10 cellular contexts compared by ENCODE assay signal in the genomic region with DNA sequence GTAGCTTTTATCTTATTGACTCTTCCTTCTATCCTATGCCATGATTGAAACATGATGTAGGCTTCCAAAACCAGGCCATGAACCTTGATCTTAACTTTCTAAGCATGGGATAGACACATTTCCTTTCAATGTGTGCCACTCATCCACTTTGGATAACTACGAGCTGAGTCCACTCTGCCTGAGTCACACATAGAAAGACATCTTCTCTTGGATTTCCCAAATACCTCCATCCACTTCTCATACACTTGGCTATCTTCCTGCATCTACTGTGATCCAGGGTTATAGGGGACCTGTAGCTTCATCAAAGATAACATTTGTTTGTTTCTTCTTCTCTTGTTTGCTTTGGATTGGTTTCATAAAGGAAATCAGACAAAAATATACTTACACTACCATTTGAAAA. TPM values are rescaled to one million over a fixed set of nuclear protein-coding genes. Genes with fewer than 3 reads are reported as not detected.
"Had no signal": no experiment of that assay in that cellular context is flagged by ENCODE, and none has a peak within 500 bp of the region (broad histone marks: within the 10 kb centered on the region; RNA-seq: fewer than 3 reads in every experiment).

No MANE protein-coding gene starts in this region.

RNA-seq across cellular contexts. Expression of a gene that starts 44.6 kb away (rescaled TPM):
- total RNA-seq: activated CD4-positive, alpha-beta memory T cell treated with anti-CD3 and anti-CD28 coated beads, Interleukin-2, amount 10 ng/mL, durations not matched to agents 7 days and 5 days; activated CD4-positive, alpha-beta T cell treated with anti-CD3 and anti-CD28 coated beads for 36 hours; activated CD8-positive, alpha-beta memory T cell treated with anti-CD3 and anti-CD28 coated beads for 36 hours; activated naive CD4-positive, alpha-beta T cell treated with anti-CD3 and anti-CD28 coated beads for 36 hours; activated T-helper 17 cell treated with anti-CD3 and anti-CD28 coated beads, Interleukin-2, amount 50 U/mL, for 72 hours; cardiac septum; MCF 10A; OCI-LY7; Right ventricle myocardium inferior; T-helper 2 cell treated with Interferon-gamma antibody and Interleukin-4, amounts not matched to agents 100 ng/mL and 5 ng/mL, for 36 hours had no signal

RNA-seq across cellular contexts. Expression of a gene that starts 59.3 kb away (rescaled TPM):
- total RNA-seq: activated CD4-positive, alpha-beta memory T cell treated with anti-CD3 and anti-CD28 coated beads, Interleukin-2, amount 10 ng/mL, durations not matched to agents 7 days and 5 days; activated CD4-positive, alpha-beta T cell treated with anti-CD3 and anti-CD28 coated beads for 36 hours; activated CD8-positive, alpha-beta memory T cell treated with anti-CD3 and anti-CD28 coated beads for 36 hours; activated naive CD4-positive, alpha-beta T cell treated with anti-CD3 and anti-CD28 coated beads for 36 hours; cardiac septum; MCF 10A; OCI-LY7; Right ventricle myocardium inferior; T-helper 2 cell treated with Interferon-gamma antibody and Interleukin-4, amounts not matched to agents 100 ng/mL and 5 ng/mL, for 36 hours had no signal
